26 cellular contexts compared by ENCODE assay signal in the genomic region with DNA sequence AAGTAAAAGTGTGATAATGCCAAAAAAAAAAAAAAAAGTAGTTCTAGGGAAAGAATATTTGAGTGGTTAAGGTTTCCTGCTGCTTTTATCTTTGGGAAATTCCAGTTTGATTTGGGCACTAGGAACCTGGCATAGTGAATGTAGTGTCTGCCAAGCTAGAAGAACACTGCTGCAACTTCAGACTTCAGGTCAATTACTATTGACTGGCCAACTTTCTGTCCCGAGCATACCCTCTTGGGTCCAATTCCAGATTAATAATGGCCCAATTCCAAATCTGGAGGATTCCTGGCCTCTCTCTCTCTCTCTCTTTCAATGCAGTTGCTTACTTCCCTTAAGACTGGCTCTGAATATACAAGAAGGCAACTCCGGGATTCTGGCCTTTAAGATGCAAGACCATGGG.
"Had no signal": no experiment of that assay in that cellular context is flagged by ENCODE, and none has a peak within 500 bp of the region (broad histone marks: within the 10 kb centered on the region; RNA-seq: fewer than 3 reads in every experiment).

No MANE protein-coding gene starts in this region.

- DNase-seq: activated CD4-positive, alpha-beta T cell treated with anti-CD3 and anti-CD28 coated beads for 48 hours; activated CD4-positive, alpha-beta T cell treated with anti-CD3 and anti-CD28 coated beads, Interleukin-2, amount 50 U/mL, for 48 hours; activated CD8-positive, alpha-beta memory T cell treated with anti-CD3 and anti-CD28 coated beads for 24 hours; activated effector memory CD4-positive, alpha-beta T cell treated with Interleukin-2 at 50 U/mL for 16 hours; activated naive CD4-positive, alpha-beta T cell treated with Interleukin-2 at 50 U/mL for 16 hours; dermis blood vessel endothelial cell; effector CD8-positive, alpha-beta T cell; gastrocnemius medialis; islet precursor cell; mesenchymal stem cell; stimulated activated CD4-positive, alpha-beta T cell treated with anti-CD3 and anti-CD28 coated beads, Interleukin-12 subunit alpha, Interleukin-12 subunit beta, amount 100 ng/mL, for 4 hours; stimulated activated CD4-positive, alpha-beta T cell treated with anti-CD3 and anti-CD28 coated beads, Interleukin-4, amount 100 ng/mL, for 1 hour; stimulated activated naive CD8-positive, alpha-beta T cell treated with anti-CD3 and anti-CD28 coated beads, Interleukin-15, Interleukin-2, amounts not matched to agents 100 U/mL and 50 U/mL, for 24 hours; testis; transverse colon; WERI-Rb-1 had no signal

- H3K79me2 ChIP-seq: hepatocyte had no signal

- FAIRE-seq: bronchial epithelial cell, colon, endometrium had no signal

- H3K4me3 ChIP-seq: gastrocnemius medialis, hepatocyte, skin epidermis, testis, transverse colon had no signal

- H3K27ac ChIP-seq: gastrocnemius medialis, hepatocyte, skin epidermis, testis, transverse colon, WERI-Rb-1 had no signal

- H3K27ac Mint-ChIP-seq: activated naive CD8-positive, alpha-beta T cell; natural killer cell treated with Interleukin-12 subunit alpha and Interleukin-12 subunit beta and Interleukin-15 and Interleukin-18, amount 100 ng/mL, for 72 hours had no signal

- H3K4me2 ChIP-seq: hepatocyte had no signal

- H3K4me3 Mint-ChIP-seq: activated naive CD8-positive, alpha-beta T cell; central memory CD8-positive, alpha-beta T cell; natural killer cell treated with Interleukin-12 subunit alpha and Interleukin-12 subunit beta and Interleukin-15 and Interleukin-18, amount 100 ng/mL, for 72 hours had no signal

- H3K4me1 Mint-ChIP-seq: central memory CD8-positive, alpha-beta T cell had no signal

- H3K27me3 ChIP-seq: gastrocnemius medialis, hepatocyte, testis, transverse colon had no signal

- ATAC-seq: activated CD4-positive, CD25-positive, alpha-beta regulatory T cell treated with anti-CD3 and anti-CD28 coated beads, Interleukin-2, amount 50 U/mL, for 24 hours; gastrocnemius medialis; natural killer cell treated with Interleukin-12 subunit alpha and Interleukin-12 subunit beta and Interleukin-15 and Interleukin-18, amount 100 ng/mL, for 72 hours; sciatic nerve; stimulated activated naive CD8-positive, alpha-beta T cell treated with anti-CD3 and anti-CD28 coated beads, Interleukin-15, Interleukin-2, amounts not matched to agents 100 U/mL and 50 U/mL, for 24 hours had no signal

- H3K4me1 ChIP-seq: gastrocnemius medialis had no signal

- H3K27me3 Mint-ChIP-seq: activated naive CD8-positive, alpha-beta T cell had no signal

- H3K36me3 ChIP-seq: gastrocnemius medialis, transverse colon, WERI-Rb-1 had no signal

- H3K9me3 ChIP-seq: gastrocnemius medialis, testis, transverse colon had no signal

- H2AFZ ChIP-seq: hepatocyte had no signal

- H3K36me3 Mint-ChIP-seq: activated naive CD8-positive, alpha-beta T cell had no signal

- H3K9me3 Mint-ChIP-seq: central memory CD8-positive, alpha-beta T cell had no signal
